Comparison of ENCODE assay signal across 1 cellular context in the genomic region with DNA sequence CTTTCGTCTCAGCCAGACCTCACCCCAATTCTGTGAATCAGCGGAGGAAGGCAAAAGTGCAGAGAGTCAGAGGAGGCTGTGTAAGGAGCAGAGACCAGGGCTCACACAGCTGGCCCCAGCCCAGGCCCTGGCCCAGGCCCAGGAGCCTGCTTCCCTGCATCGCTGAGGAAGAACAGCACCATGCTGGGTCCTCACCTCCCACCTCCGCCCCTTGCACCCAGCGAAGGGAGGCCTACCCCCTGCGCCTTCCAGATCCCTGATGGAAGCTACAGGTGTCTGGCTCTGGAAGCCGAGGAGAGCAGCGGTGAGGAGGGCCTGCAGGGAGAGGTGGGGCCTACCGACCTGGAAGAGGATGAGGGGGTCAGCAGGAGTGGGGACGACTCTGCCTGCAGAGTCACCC.
TF ChIP-seq lines count a peak whose summit lies in the region.

No MANE protein-coding gene starts in this region.

TF ChIP-seq in H1, 55 proteins besides CTCF, POLR2A, EP300 and RAD21:
- TF ChIP-seq SIX5 (IDR thresholded peaks at IDR 0.05; ENCODE audit: low read depth, low read length) (no peak), ATF3 (IDR thresholded peaks at IDR 0.05; ENCODE audit: insufficient read depth, low read depth, low read length) (no peak), SUZ12 (IDR thresholded peaks at IDR 0.05; ENCODE audit: low read length) (no peak), RXRA (IDR thresholded peaks at IDR 0.05; ENCODE audit: insufficient read depth, low read depth, low read length) (no peak)
